Comparison of ENCODE assay signal across 8 cellular contexts in genomic region chr3:52313774-52314188, GRCh38. TPM values are rescaled to one million over a fixed set of nuclear protein-coding genes. Genes with fewer than 3 reads are reported as not detected.
A peak's percentile ranks its signal among the peaks of the same experiment; 100 is the strongest.
DNase-seq lines count a peak whose midpoint lies in the region; ATAC-seq, FAIRE-seq and TF ChIP-seq lines count a peak whose summit lies in the region.

No MANE protein-coding gene starts in this region.

- intact Hi-C loops in body of pancreas (cut with DNase I), result no loop called here

- peak; percentile 75 for ATAC-seq in GM19468 (IDR thresholded peaks at IDR 0.05; ENCODE audit: extremely low read depth, unreplicated experiment)
- peak; percentile 86 for ATAC-seq in HG03460 (IDR thresholded peaks at IDR 0.05; ENCODE audit: unreplicated experiment)
- ATAC-seq in body of pancreas, result peak; percentile 45

- peak; percentile 54 for DNase-seq in EH (ENCODE audit: low read depth)
- peak in 1 of 4 donors; percentile 54 for DNase-seq in body of pancreas
- DNase-seq in osteoblast (ENCODE audit: insufficient read length, low spot score, missing footprints), result peak; percentile 95
- no peak for DNase-seq in NCI-H187 (lab: John Stamatoyannopoulos, UW)
- no peak for DNase-seq in ecto neural progenitor cell (ENCODE audit: low spot score)
- DNase-seq in urothelium cell line (ENCODE audit: low spot score), result no peak

- H3K4me1 ChIP-seq in body of pancreas (peaks cover 5% of the 10 kb centered on the region), osteoblast (ENCODE audit: insufficient read depth, low read length) (peaks cover 21% of the 10 kb centered on the region)

- H3K79me2 ChIP-seq in osteoblast (ENCODE audit: insufficient read depth, low read length), result no peaks in the 10 kb centered on the region

- no peak for TF ChIP-seq POLR2A in body of pancreas (IDR thresholded peaks at IDR 0.05)

- H3K36me3 ChIP-seq in body of pancreas (replicated peaks in 1 of 2; ENCODE audit: insufficient read depth in 1 of 2, low read depth in 2 of 2) (no peaks in the 10 kb centered on the region), osteoblast (ENCODE audit: insufficient read depth, low read length) (no peaks in the 10 kb centered on the region)

- H3K27me3 ChIP-seq in body of pancreas, result no peaks in the 10 kb centered on the region
- peaks cover 7% of the 10 kb centered on the region for H3K27me3 ChIP-seq in osteoblast (ENCODE audit: insufficient read depth, low read length)

- TF ChIP-seq CTCF in body of pancreas (IDR thresholded peaks at IDR 0.05) (no peak), osteoblast (IDR thresholded peaks at IDR 0.05; ENCODE audit: extremely low read depth, low read depth, low read length) (no peak)

- H2AFZ ChIP-seq in osteoblast (ENCODE audit: low read length), result peak overlapping the region; percentile 9

- no peaks in the 10 kb centered on the region for H3K9me3 ChIP-seq in body of pancreas
- no peaks in the 10 kb centered on the region for H3K9me3 ChIP-seq in osteoblast (ENCODE audit: low read depth, low read length)

- H3K4me3 ChIP-seq in body of pancreas, result no peak overlapping the region
- no peak overlapping the region for H3K4me3 ChIP-seq in osteoblast (ENCODE audit: insufficient read depth, low read length)

- peak overlapping the region in 2 of 4 donors; percentile 13 to 15 for H3K27ac ChIP-seq in body of pancreas
- H3K27ac ChIP-seq in osteoblast (ENCODE audit: low read depth, low read length), result no peak overlapping the region

- FAIRE-seq in urothelium cell line (lab: Jason Lieb, UNC), result no peak

- 56 to 64% methylated on average over 3 to 4 of the region's 4 CpGs for WGBS in body of pancreas, 2 donors

- no peaks in the 10 kb centered on the region for H4K20me1 ChIP-seq in osteoblast (ENCODE audit: insufficient read depth, low read length)

- no peak overlapping the region for H3K4me2 ChIP-seq in osteoblast (ENCODE audit: insufficient read depth, low read length)

RNA-seq across cellular contexts. Expression of gene DNAH1, which starts 2.3 kb away (rescaled TPM):
- total RNA-seq in body of pancreas (10 to 100 TPM in 1 of 2 donors, 1 to 10 TPM in 1; 6.0 to 14.8 TPM), osteoblast (8.0 and 8.7 TPM in 2 replicates)

RNA-seq across cellular contexts. Expression of gene GLYCTK, which starts 26.2 kb away (rescaled TPM):
- total RNA-seq in body of pancreas (10 to 100 TPM in 1 of 2 donors, 1 to 10 TPM in 1; 5.4 to 25.4 TPM), osteoblast (13.8 and 15.0 TPM in 2 replicates)

RNA-seq across cellular contexts. Expression of gene WDR82, which starts 35.3 kb away (rescaled TPM):
- 10 to 100 TPM; 19.1 to 21.5 TPM for total RNA-seq in body of pancreas
- total RNA-seq in osteoblast, result 54.2 and 58.3 TPM in 2 replicates

Comparison
In these comparisons a context has a peak if more than half of its experiments do, and no peak if none do; other contexts are left out.
1. DNase-seq: peak in EH (single experiment) and osteoblast (single experiment); none in NCI-H187 (0 of 2), ecto neural progenitor cell (single experiment) and urothelium cell line (single experiment).
2. Peak in every context shown above with its lines, with median percentiles within 50 percentile points of each other: ATAC-seq.